Comparison of ENCODE assay signal across 8 cellular contexts in genomic region chr7:6447589-6448210, GRCh38. TPM values are rescaled to one million over a fixed set of nuclear protein-coding genes. Genes with fewer than 3 reads are reported as not detected.
DNase-seq lines count a peak whose midpoint lies in the region; ATAC-seq and TF ChIP-seq lines count a peak whose summit lies in the region.

DAGLB (minus strand) TSS chr7:6447954; CDS start chr7:6447842, 112 bp downstream.

- peak within 1 kb of the TSS; percentile 89 for H3K4me2 ChIP-seq in neural progenitor cell

- no peak for TF ChIP-seq CTCF in HFF-Myc (IDR thresholded peaks at IDR 0.05; ENCODE audit: low read depth, low read length, missing control alignments)
- TF ChIP-seq CTCF in foreskin keratinocyte (conservative IDR thresholded peaks at IDR 0.05), result no peak
- no peak for TF ChIP-seq CTCF in neural progenitor cell (IDR thresholded peaks at IDR 0.05)

- H3K9me3 Mint-ChIP-seq in neural progenitor cell, result no peaks in the 10 kb centered on the region

- peaks cover 10% of the 10 kb centered on the region for H3K4me1 Mint-ChIP-seq in neural progenitor cell

- peaks cover 50% of the 10 kb centered on the region for H3K79me2 ChIP-seq in neural progenitor cell (ENCODE audit: low read depth)

- H3K9me3 ChIP-seq in SJSA1 (replicated peaks) (no peaks in the 10 kb centered on the region), neural progenitor cell (ENCODE audit: low read depth) (no peaks in the 10 kb centered on the region), stomach smooth muscle (ENCODE audit: control insufficient read depth in 2 of 2, low read length in 2 of 2) (no peaks in the 10 kb centered on the region)

- H3K36me3 ChIP-seq in SJSA1 (peaks cover 26% of the 10 kb centered on the region), neural progenitor cell (peaks cover 11% of the 10 kb centered on the region), stomach smooth muscle (ENCODE audit: control insufficient read depth in 2 of 2, insufficient read depth in 2 of 2, low read length in 2 of 2) (peaks cover 4 to 12% of the 10 kb centered on the region in 2 donors)

- peak within 1 kb of the TSS; percentile 96 for H3K4me3 Mint-ChIP-seq in neural progenitor cell

- peak within 1 kb of the TSS; percentile 79 for H3K9ac ChIP-seq in neural progenitor cell
- H3K9ac ChIP-seq in stomach smooth muscle (ENCODE audit: low read length in 2 of 2), result peak within 1 kb of the TSS; percentile 87 to 89

- peak within 1 kb of the TSS; percentile 65 for H3K27ac Mint-ChIP-seq in neural progenitor cell

- peaks cover 17% of the 10 kb centered on the region for H3K36me3 Mint-ChIP-seq in neural progenitor cell

- DNase-seq in GF-D8 (lab: John Stamatoyannopoulos, UW), result peak; percentile 82
- DNase-seq in HFF-Myc (ENCODE audit: extremely low read depth, low read depth), result peak; percentile 81
- peak; percentile 86 for DNase-seq in MV-4-11 (lab: John Stamatoyannopoulos, UW)
- peak; percentile 94 to 95 for DNase-seq in SJSA1 (ENCODE audit: low read depth in 1 of 2, low spot score in 2 of 2)
- peak; percentile 94 to 96 (median 94) for DNase-seq in activated naive CD4-positive, alpha-beta T cell (lab: John Stamatoyannopoulos, UW)
- peak; percentile 64 to 82 for DNase-seq in foreskin keratinocyte
- peak; percentile 98 for DNase-seq in neural progenitor cell (ENCODE audit: low spot score)

- peak within 1 kb of the TSS; percentile 87 for H2AFZ ChIP-seq in neural progenitor cell (replicated peaks)

- peaks cover 51% of the 10 kb centered on the region for H3K4me1 ChIP-seq in SJSA1 (replicated peaks)
- peaks cover 19% of the 10 kb centered on the region for H3K4me1 ChIP-seq in foreskin keratinocyte
- no peaks in the 10 kb centered on the region for H3K4me1 ChIP-seq in neural progenitor cell
- peaks cover 9% of the 10 kb centered on the region for H3K4me1 ChIP-seq in stomach smooth muscle (ENCODE audit: control insufficient read depth, insufficient read depth, low read length)

- peak within 1 kb of the TSS; percentile 98 for H3K4me3 ChIP-seq in HFF-Myc (replicated peaks; ENCODE audit: low read depth, low read length)
- peak within 1 kb of the TSS; percentile 79 for H3K4me3 ChIP-seq in SJSA1
- H3K4me3 ChIP-seq in neural progenitor cell, result peak within 1 kb of the TSS; percentile 85
- peak within 1 kb of the TSS; percentile 94 to 99 for H3K4me3 ChIP-seq in stomach smooth muscle (ENCODE audit: low read length in 2 of 2)

- H3K27ac ChIP-seq in SJSA1, result peak within 1 kb of the TSS; percentile 88
- H3K27ac ChIP-seq in foreskin keratinocyte, result peak within 1 kb of the TSS; percentile 22
- peak within 1 kb of the TSS; percentile 81 for H3K27ac ChIP-seq in neural progenitor cell
- peak within 1 kb of the TSS; percentile 77 for H3K27ac ChIP-seq in stomach smooth muscle (ENCODE audit: low read length)

- H4K20me1 ChIP-seq in neural progenitor cell (ENCODE audit: low read depth), result no peaks in the 10 kb centered on the region

- H3K27me3 Mint-ChIP-seq in neural progenitor cell (ENCODE audit: insufficient read depth, low read depth), result peaks cover 4% of the 10 kb centered on the region

- H3K27me3 ChIP-seq in SJSA1 (replicated peaks) (no peaks in the 10 kb centered on the region), foreskin keratinocyte (no peaks in the 10 kb centered on the region), neural progenitor cell (no peaks in the 10 kb centered on the region), stomach smooth muscle (ENCODE audit: control insufficient read depth in 1 of 2, insufficient read depth in 2 of 2, low read length in 2 of 2) (no peaks in the 10 kb centered on the region)

- H3F3A ChIP-seq in neural progenitor cell (ENCODE audit: low read depth), result peaks cover 11% of the 10 kb centered on the region

- ATAC-seq in foreskin keratinocyte, result peak; percentile 53

RNA-seq across cellular contexts. Expression of gene DAGLB, which starts in this region (rescaled TPM):
- total RNA-seq in SJSA1 (2014; rRNA removed; shearing (Covaris generic)), result 21.6 and 23.4 TPM in 2 replicates
- 12.8 and 13.0 TPM in 2 replicates for total RNA-seq in foreskin keratinocyte
- polyA plus RNA-seq in foreskin keratinocyte, result 10.1 and 11.8 TPM in 2 replicates
- 28.0 and 36.1 TPM in 2 replicates for total RNA-seq in neural progenitor cell (ENCODE audit: low replicate concordance)

Comparison
In these comparisons a context has a peak if more than half of its experiments do, and no peak if none do; other contexts are left out.
1. Peak in every context shown above with its lines: DNase-seq, ATAC-seq, H3K4me3 ChIP-seq and H3K27ac ChIP-seq.
2. H3K27ac ChIP-seq: peak in every context shown above with its lines; median percentile 88 in SJSA1; 81 in neural progenitor cell; 77 in stomach smooth muscle; 22 in foreskin keratinocyte.